In genomic region chr14:72443256-72443655, GRCh38 we compare ENCODE assay signal across 22 cellular contexts.
A peak's percentile ranks its signal among the peaks of the same experiment; 100 is the strongest.
DNase-seq lines count a peak whose midpoint lies in the region; ATAC-seq and TF ChIP-seq lines count a peak whose summit lies in the region.
"Had no signal": no experiment of that assay in that cellular context is flagged by ENCODE, and none has a peak within 500 bp of the region (broad histone marks: within the 10 kb centered on the region; RNA-seq: fewer than 3 reads in every experiment).

No MANE protein-coding gene starts in this region.

- DNase-seq in Daoy (ENCODE audit: low read depth) = peak; percentile 35
- DNase-seq in immature natural killer cell = no peak
- no peak for DNase-seq in heart right ventricle
- no peak for DNase-seq in NCI-H510A (lab: John Stamatoyannopoulos, UW)
- DNase-seq in NCI-H2107 treated with DMSO at 0.1 percent for 48 hours (lab: John Stamatoyannopoulos, UW; ENCODE audit: unreplicated experiment) = no peak
- DNase-seq: activated CD4-positive, alpha-beta T cell treated with anti-CD3 and anti-CD28 coated beads for 1 hour; activated naive CD4-positive, alpha-beta T cell treated with anti-CD3 and anti-CD28 coated beads, Interleukin-2, amount 50 U/mL, for 16 hours; body of pancreas; cortex of kidney; HCEC 1CT; kidney glomerular epithelial cell; mammary epithelial cell; MG63; NCI-H1436 treated with DMSO at 0.1 percent for 48 hours; posterior cingulate gyrus; T-helper 9 cell; upper lobe of left lung had no signal

- intact Hi-C loops in heart right ventricle (cut with DNase I) = no loop called here

- 97 to 100% methylated on average over 2 of the region's 2 CpGs for WGBS in heart right ventricle, 2 donors

- no peak for TF ChIP-seq CTCF in heart right ventricle (IDR thresholded peaks at IDR 0.05)

- no peaks in the 10 kb centered on the region for H3K36me3 ChIP-seq in BLaER1 treated with 17β-estradiol and CSF1 and Interleukin-3, amounts not matched to agents 10 nM and 100 nM
- no peaks in the 10 kb centered on the region for H3K36me3 ChIP-seq in heart right ventricle
- H3K36me3 ChIP-seq: MG63, upper lobe of left lung had no signal

- H4K20me1 ChIP-seq in BLaER1 treated with 17β-estradiol and CSF1 and Interleukin-3, amounts not matched to agents 10 nM and 100 nM = no peaks in the 10 kb centered on the region; a peak in 1 of 22 replicates

- ATAC-seq in heart right ventricle (no peak), GM18520 (IDR thresholded peaks at IDR 0.05; ENCODE audit: unreplicated experiment) (no peak)
- ATAC-seq: body of pancreas had no signal

- peak overlapping the region; percentile 82 for H3K4me3 Mint-ChIP-seq in T-helper 1 cell treated with Interleukin-12 subunit alpha and Interleukin-12 subunit beta and Interleukin-4 antibody, amounts not matched to agents 30 μg/mL and 1 μg/mL, for 36 hours
- H3K4me3 Mint-ChIP-seq in immature natural killer cell = peak overlapping the region; percentile 36 to 81 (median 71)
- H3K4me3 Mint-ChIP-seq: nephron had no signal

- H3K4me1 ChIP-seq in BLaER1 treated with 17β-estradiol and CSF1 and Interleukin-3, amounts not matched to agents 10 nM and 100 nM = peaks cover 31 to 63% (median 49%) of the 10 kb centered on the region in 10 experiments
- H3K4me1 ChIP-seq in heart right ventricle = peaks cover 0 to 15% (median 0%) of the 10 kb centered on the region in 9 donors
- H3K4me1 ChIP-seq: body of pancreas, upper lobe of left lung had no signal

- peaks cover 14% of the 10 kb centered on the region for H3K36me3 Mint-ChIP-seq in T-helper 1 cell treated with Interleukin-12 subunit alpha and Interleukin-12 subunit beta and Interleukin-4 antibody, amounts not matched to agents 30 μg/mL and 1 μg/mL, for 36 hours (ENCODE audit: low read depth)
- H3K36me3 Mint-ChIP-seq in immature natural killer cell = no peaks in the 10 kb centered on the region

- no peaks in the 10 kb centered on the region for H3K9me3 ChIP-seq in BLaER1 treated with 17β-estradiol and CSF1 and Interleukin-3, amounts not matched to agents 10 nM and 100 nM (replicated peaks in 1 of 11)
- H3K9me3 ChIP-seq in heart right ventricle = no peaks in the 10 kb centered on the region
- H3K9me3 ChIP-seq: body of pancreas, MG63, upper lobe of left lung had no signal

- H3K4me3 ChIP-seq in BLaER1 treated with 17β-estradiol and CSF1 and Interleukin-3, amounts not matched to agents 10 nM and 100 nM = peak overlapping the region in 3 of 10 experiments; percentile 47 to 62 (median 49); a peak in 3 of 20 replicates
- no peak overlapping the region for H3K4me3 ChIP-seq in heart right ventricle
- H3K4me3 ChIP-seq: body of pancreas, MG63, SK-N-MC, upper lobe of left lung had no signal

- peak overlapping the region in 9 of 11 experiments; percentile 58 to 86 (median 77); a peak in 18 of 22 replicates for H3K27ac ChIP-seq in BLaER1 treated with 17β-estradiol and CSF1 and Interleukin-3, amounts not matched to agents 10 nM and 100 nM
- no peak overlapping the region for H3K27ac ChIP-seq in heart right ventricle
- H3K27ac ChIP-seq: body of pancreas, SK-N-MC, upper lobe of left lung had no signal

- H3K9me3 Mint-ChIP-seq in T-helper 1 cell treated with Interleukin-12 subunit alpha and Interleukin-12 subunit beta and Interleukin-4 antibody, amounts not matched to agents 30 μg/mL and 1 μg/mL, for 36 hours = no peaks in the 10 kb centered on the region
- H3K9me3 Mint-ChIP-seq in immature natural killer cell = no peaks in the 10 kb centered on the region
- H3K9me3 Mint-ChIP-seq: nephron had no signal

- peaks cover 73% of the 10 kb centered on the region for H3K4me1 Mint-ChIP-seq in T-helper 1 cell treated with Interleukin-12 subunit alpha and Interleukin-12 subunit beta and Interleukin-4 antibody, amounts not matched to agents 30 μg/mL and 1 μg/mL, for 36 hours (ENCODE audit: low read depth)
- peaks cover 66 to 72% of the 10 kb centered on the region in 2 donors for H3K4me1 Mint-ChIP-seq in immature natural killer cell

- H3K27ac Mint-ChIP-seq in T-helper 1 cell treated with Interleukin-12 subunit alpha and Interleukin-12 subunit beta and Interleukin-4 antibody, amounts not matched to agents 30 μg/mL and 1 μg/mL, for 36 hours = peak overlapping the region; percentile 92
- H3K27ac Mint-ChIP-seq in immature natural killer cell = peak overlapping the region in 2 of 6 donors; percentile 24 to 27

- peak overlapping the region; percentile 75 to 90 (median 86) for H3K4me2 ChIP-seq in BLaER1 treated with 17β-estradiol and CSF1 and Interleukin-3, amounts not matched to agents 10 nM and 100 nM

- H3K27me3 Mint-ChIP-seq in T-helper 1 cell treated with Interleukin-12 subunit alpha and Interleukin-12 subunit beta and Interleukin-4 antibody, amounts not matched to agents 30 μg/mL and 1 μg/mL, for 36 hours (ENCODE audit: low read depth) = no peaks in the 10 kb centered on the region
- H3K27me3 Mint-ChIP-seq in immature natural killer cell (ENCODE audit: low read depth in 3 of 3) = peaks cover 0 to 6% (median 2%) of the 10 kb centered on the region in 3 donors

- peak overlapping the region in 9 of 11 experiments; percentile 39 to 78 (median 69); a peak in 13 of 22 replicates for H3K9ac ChIP-seq in BLaER1 treated with 17β-estradiol and CSF1 and Interleukin-3, amounts not matched to agents 10 nM and 100 nM

- 0 out of 22 replicates have a peak, but pooled peaks cover 0 to 11% (median 0%) of the 10 kb centered on the region in 11 experiments for H3K27me3 ChIP-seq in BLaER1 treated with 17β-estradiol and CSF1 and Interleukin-3, amounts not matched to agents 10 nM and 100 nM
- H3K27me3 ChIP-seq in heart right ventricle = no peaks in the 10 kb centered on the region
- H3K27me3 ChIP-seq: body of pancreas, MG63, upper lobe of left lung had no signal

Comparison
In these comparisons a context has a peak if more than half of its experiments do, and no peak if none do; other contexts are left out.
1. H3K27ac ChIP-seq: peak in BLaER1 treated with 17β-estradiol and CSF1 and Interleukin-3, amounts not matched to agents 10 nM and 100 nM (9 of 11); none in heart right ventricle (0 of 10).